In the genomic region with DNA sequence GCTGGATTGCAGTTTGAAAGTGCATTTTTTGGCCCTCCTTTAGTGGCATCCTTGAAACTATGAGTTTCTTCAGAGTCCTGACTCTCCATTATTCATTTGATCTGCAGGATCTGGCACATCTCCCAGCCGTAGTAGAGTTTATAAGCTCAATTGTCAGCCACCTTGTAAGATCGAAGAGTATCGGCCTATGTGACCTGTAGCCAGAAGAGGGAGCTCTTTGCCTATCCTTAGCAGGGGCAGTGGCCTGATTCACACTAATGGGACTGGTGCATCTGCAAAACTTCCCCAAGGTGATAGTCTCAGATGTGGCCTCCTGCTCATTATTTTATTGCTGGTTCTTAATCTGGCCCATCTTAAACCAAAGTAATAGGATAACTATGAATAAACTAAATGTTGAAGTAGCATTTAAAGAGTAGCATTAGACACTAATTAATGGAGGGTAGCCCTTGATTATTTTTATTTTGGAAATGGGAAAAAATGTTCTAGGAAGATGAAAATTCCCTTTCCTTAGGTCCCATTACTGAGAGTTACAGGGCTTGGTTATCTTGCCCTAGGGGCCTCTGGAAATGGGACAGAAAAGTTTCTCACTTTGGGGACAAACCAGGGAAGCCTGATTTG, we compare ENCODE assay signal across 8 cellular contexts. TPM values are rescaled to one million over a fixed set of nuclear protein-coding genes. Genes with fewer than 3 reads are reported as not detected.
A peak's percentile ranks its signal among the peaks of the same experiment; 100 is the strongest.
DNase-seq lines count a peak whose midpoint lies in the region; ATAC-seq, FAIRE-seq and TF ChIP-seq lines count a peak whose summit lies in the region.

No MANE protein-coding gene starts in this region.

- no peak overlapping the region for H3K27ac ChIP-seq in neutrophil

- H3K4me3 ChIP-seq in NT2/D1 (ENCODE audit: insufficient read length, low read depth), result no peak overlapping the region
- no peak overlapping the region for H3K4me3 ChIP-seq in fibroblast of mammary gland (ENCODE audit: control insufficient read depth, low read depth, low read length)
- H3K4me3 ChIP-seq in neutrophil (ENCODE audit: low read depth in 1 of 2, low read length in 1 of 2), result no peak overlapping the region

- DNase-seq in DMS79 treated with DMSO at 0.1 percent for 48 hours (lab: John Stamatoyannopoulos, UW) (peak; percentile 40), HT1080 (ENCODE audit: low read depth) (peak; percentile 55), NT2/D1 (ENCODE audit: low read depth, low spot score) (peak; percentile 68), activated T-cell treated with anti-CD3 and anti-CD28 coated beads for 24 hours (ENCODE audit: low read depth) (peak; percentile 46), fibroblast of mammary gland (ENCODE audit: low read depth) (peak; percentile 75), urothelium cell line (ENCODE audit: low spot score) (peak; percentile 77)

- ATAC-seq in GM21447 (IDR thresholded peaks at IDR 0.05; ENCODE audit: unreplicated experiment), result peak; percentile 38

- no peak overlapping the region for H3K9ac ChIP-seq in NT2/D1 (ENCODE audit: insufficient read length, low read depth)

- H3K9me3 ChIP-seq in NT2/D1 (ENCODE audit: insufficient read depth, low read length), result no peaks in the 10 kb centered on the region
- no peaks in the 10 kb centered on the region for H3K9me3 ChIP-seq in neutrophil

- H3K36me3 ChIP-seq in NT2/D1 (ENCODE audit: insufficient read depth, insufficient read length, low read length) (peaks cover 63% of the 10 kb centered on the region), neutrophil (no peaks in the 10 kb centered on the region)

- no peaks in the 10 kb centered on the region for H3K27me3 ChIP-seq in NT2/D1 (ENCODE audit: insufficient read depth, insufficient read length)
- peaks cover 16% of the 10 kb centered on the region for H3K27me3 ChIP-seq in neutrophil

- H3K4me1 ChIP-seq in NT2/D1 (ENCODE audit: insufficient read depth, insufficient read length) (no peaks in the 10 kb centered on the region), neutrophil (ENCODE audit: control insufficient read depth in 1 of 2, insufficient read depth in 1 of 2, low read depth in 1 of 2, low read length in 1 of 2) (no peaks in the 10 kb centered on the region)

- FAIRE-seq in urothelium cell line (lab: Jason Lieb, UNC), result no peak

- TF ChIP-seq CTCF in fibroblast of mammary gland (conservative IDR thresholded peaks at IDR 0.05; ENCODE audit: control insufficient read depth, insufficient read depth, low read depth, low read length) (peak; percentile 87), neutrophil (IDR thresholded peaks at IDR 0.05) (peak; percentile 40)

RNA-seq across cellular contexts. Expression of gene GCSAM, which starts 21.2 kb away (rescaled TPM):
- not detected in 2 replicates for total RNA-seq in HT1080 (2014; rRNA removed; shearing (Covaris generic))
- polyA plus RNA-seq in HT1080 (2015; cell fraction: cytosol; rRNA removed), result not detected in 2 replicates
- not detected in 2 replicates for polyA plus RNA-seq in HT1080 (2015; cell fraction: nucleus; rRNA removed)

RNA-seq across cellular contexts. Expression of gene C3orf52, which starts 25.7 kb away (rescaled TPM):
- 19.4 and 21.5 TPM in 2 replicates for total RNA-seq in HT1080 (2014; rRNA removed; shearing (Covaris generic))
- polyA plus RNA-seq in HT1080 (2015; cell fraction: cytosol; rRNA removed), result 15.3 and 16.9 TPM in 2 replicates
- 51.1 and 53.9 TPM in 2 replicates for polyA plus RNA-seq in HT1080 (2015; cell fraction: nucleus; rRNA removed)
